In genomic region chr4:169270156-169270809, GRCh38 we compare ENCODE assay signal across 8 cellular contexts. TPM values are rescaled to one million over a fixed set of nuclear protein-coding genes. Genes with fewer than 3 reads are reported as not detected.
DNase-seq lines count a peak whose midpoint lies in the region; ATAC-seq and TF ChIP-seq lines count a peak whose summit lies in the region.

No MANE protein-coding gene starts in this region.

- peak; percentile 42 for ATAC-seq in GM21786 (IDR thresholded peaks at IDR 0.05; ENCODE audit: unreplicated experiment)

- WGBS in thyroid gland, 2 donors = 1% methylated on average over 11 to 12 of the region's 56 CpGs

- H3K9me3 ChIP-seq in mononuclear cell (ENCODE audit: low read depth, low read length) = no peaks in the 10 kb centered on the region
- no peaks in the 10 kb centered on the region for H3K9me3 ChIP-seq in thyroid gland

- peak overlapping the region; percentile 96 for H3K4me3 ChIP-seq in epithelial cell of proximal tubule (ENCODE audit: low read depth, low read length)
- H3K4me3 ChIP-seq in mononuclear cell (ENCODE audit: low read length) = peak overlapping the region; percentile 66
- H3K4me3 ChIP-seq in thyroid gland (replicated peaks in 1 of 3) = peak overlapping the region; percentile 50 to 96 (median 76)

- in situ Hi-C loops in KBM-7 (cut with MboI; ENCODE audit: low pct_unique_long_range_greater_than_20kb, low sequenced_read_pairs) = no loop called here

- TF ChIP-seq POLR2A in thyroid gland (IDR thresholded peaks at IDR 0.05) = peak in 1 of 2 donors; percentile 13

- intact Hi-C loops in thyroid gland (cut with DNase I) = no loop called here

- peak overlapping the region; percentile 87 to 98 (median 98) for H3K27ac ChIP-seq in thyroid gland

- peak; percentile 28 for DNase-seq in activated CD4-positive, alpha-beta T cell treated with anti-CD3 and anti-CD28 coated beads for 48 hours
- DNase-seq in activated CD4-positive, alpha-beta T cell treated with anti-CD3 and anti-CD28 coated beads for 4 hours = no peak
- peak; percentile 75 for DNase-seq in KBM-7
- DNase-seq in UCSD-AML1 (lab: John Stamatoyannopoulos, UW; ENCODE audit: unreplicated experiment) = peak; percentile 78
- no peak for DNase-seq in epithelial cell of proximal tubule (ENCODE audit: low read depth)
- peak; percentile 69 to 72 for DNase-seq in thyroid gland

- TF ChIP-seq CTCF in epithelial cell of proximal tubule (conservative IDR thresholded peaks at IDR 0.05; ENCODE audit: low read depth, low read length) = no peak
- TF ChIP-seq CTCF in thyroid gland (IDR thresholded peaks at IDR 0.05) = peak in 3 of 6 experiments; percentile 13 to 27 (median 14)

- H3K4me1 ChIP-seq in mononuclear cell (ENCODE audit: insufficient read depth, low read length) = peaks cover 31% of the 10 kb centered on the region
- peaks cover 26 to 31% of the 10 kb centered on the region in 2 donors for H3K4me1 ChIP-seq in thyroid gland

- H3K27me3 ChIP-seq in mononuclear cell (ENCODE audit: insufficient read depth, low read length) (peaks cover 17% of the 10 kb centered on the region), thyroid gland (no peaks in the 10 kb centered on the region)

- H3K36me3 ChIP-seq in thyroid gland = no peaks in the 10 kb centered on the region

RNA-seq across cellular contexts. Expression of gene SH3RF1, which starts 0.5 kb away (rescaled TPM):
- 20.6 and 25.8 TPM in 2 replicates for total RNA-seq in epithelial cell of proximal tubule
- 0.94 TPM for total RNA-seq in mononuclear cell
- 10 to 100 TPM; 29.0 to 41.7 (median 32.5) TPM for total RNA-seq in thyroid gland

Comparison
In these comparisons a context has a peak if more than half of its experiments do, and no peak if none do; other contexts are left out.
1. DNase-seq: peak in activated CD4-positive, alpha-beta T cell treated with anti-CD3 and anti-CD28 coated beads for 48 hours (single experiment), KBM-7 (single experiment), UCSD-AML1 (single experiment) and thyroid gland (2 of 2); none in activated CD4-positive, alpha-beta T cell treated with anti-CD3 and anti-CD28 coated beads for 4 hours (0 of 2) and epithelial cell of proximal tubule (single experiment).
2. RNA of gene SH3RF1, which starts 0.5 kb away (total RNA-seq): 29.0 to 41.7 TPM in thyroid gland and 20.6 to 25.8 TPM in epithelial cell of proximal tubule; 0.94 TPM in mononuclear cell (single experiment); every median in the first group is over 10 times any median in the second.
3. Peak in every context shown above with its lines, with median percentiles within 50 percentile points of each other: H3K4me3 ChIP-seq.